In genomic region chr1:17149771-17150170, GRCh38 we compare ENCODE assay signal across 1 cellular context.
TF ChIP-seq lines count a peak whose summit lies in the region.

No MANE protein-coding gene starts in this region.

TF ChIP-seq in K562, 482 proteins besides CTCF, POLR2A, EP300 and RAD21 (continued from another document):
- TF ChIP-seq THRB (CRISPR knock-in tag; conservative IDR thresholded peaks at IDR 0.05) (no peak), ZBTB40 (IDR thresholded peaks at IDR 0.05) (peak; percentile 73), ZBTB40 (CRISPR knock-in tag; IDR thresholded peaks at IDR 0.05) (no peak)
TF ChIP-seq in K562: peak in this region for 2.
